In the genomic region with DNA sequence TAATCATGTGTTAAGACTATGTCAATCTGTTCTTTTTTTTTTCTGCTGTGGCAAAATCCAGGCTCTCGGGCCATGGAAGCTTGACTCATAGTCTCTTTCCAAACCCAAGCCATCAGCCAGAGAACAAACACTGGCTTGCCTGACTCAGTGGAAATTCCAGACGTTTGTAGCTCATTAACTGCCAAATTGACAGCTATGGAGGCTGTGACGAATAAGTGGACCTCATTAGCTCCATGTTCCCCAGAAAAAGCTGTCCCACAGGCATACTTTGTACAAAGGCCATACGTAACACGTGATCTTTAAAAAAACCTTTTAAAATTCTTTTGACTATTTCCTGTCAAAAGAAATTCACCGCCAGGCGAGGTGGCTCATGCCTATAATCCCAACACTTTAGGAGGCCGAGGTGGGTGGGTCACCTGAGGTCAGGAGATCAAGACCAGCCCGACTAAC, we compare ENCODE assay signal across 1 cellular context.
A peak's percentile ranks its signal among the peaks of the same experiment; 100 is the strongest.
TF ChIP-seq lines count a peak whose summit lies in the region.

No MANE protein-coding gene starts in this region.

TF ChIP-seq in HepG2, 621 proteins besides CTCF, POLR2A, EP300 and RAD21 (continued from another document):
- TF ChIP-seq, protein P1, sequence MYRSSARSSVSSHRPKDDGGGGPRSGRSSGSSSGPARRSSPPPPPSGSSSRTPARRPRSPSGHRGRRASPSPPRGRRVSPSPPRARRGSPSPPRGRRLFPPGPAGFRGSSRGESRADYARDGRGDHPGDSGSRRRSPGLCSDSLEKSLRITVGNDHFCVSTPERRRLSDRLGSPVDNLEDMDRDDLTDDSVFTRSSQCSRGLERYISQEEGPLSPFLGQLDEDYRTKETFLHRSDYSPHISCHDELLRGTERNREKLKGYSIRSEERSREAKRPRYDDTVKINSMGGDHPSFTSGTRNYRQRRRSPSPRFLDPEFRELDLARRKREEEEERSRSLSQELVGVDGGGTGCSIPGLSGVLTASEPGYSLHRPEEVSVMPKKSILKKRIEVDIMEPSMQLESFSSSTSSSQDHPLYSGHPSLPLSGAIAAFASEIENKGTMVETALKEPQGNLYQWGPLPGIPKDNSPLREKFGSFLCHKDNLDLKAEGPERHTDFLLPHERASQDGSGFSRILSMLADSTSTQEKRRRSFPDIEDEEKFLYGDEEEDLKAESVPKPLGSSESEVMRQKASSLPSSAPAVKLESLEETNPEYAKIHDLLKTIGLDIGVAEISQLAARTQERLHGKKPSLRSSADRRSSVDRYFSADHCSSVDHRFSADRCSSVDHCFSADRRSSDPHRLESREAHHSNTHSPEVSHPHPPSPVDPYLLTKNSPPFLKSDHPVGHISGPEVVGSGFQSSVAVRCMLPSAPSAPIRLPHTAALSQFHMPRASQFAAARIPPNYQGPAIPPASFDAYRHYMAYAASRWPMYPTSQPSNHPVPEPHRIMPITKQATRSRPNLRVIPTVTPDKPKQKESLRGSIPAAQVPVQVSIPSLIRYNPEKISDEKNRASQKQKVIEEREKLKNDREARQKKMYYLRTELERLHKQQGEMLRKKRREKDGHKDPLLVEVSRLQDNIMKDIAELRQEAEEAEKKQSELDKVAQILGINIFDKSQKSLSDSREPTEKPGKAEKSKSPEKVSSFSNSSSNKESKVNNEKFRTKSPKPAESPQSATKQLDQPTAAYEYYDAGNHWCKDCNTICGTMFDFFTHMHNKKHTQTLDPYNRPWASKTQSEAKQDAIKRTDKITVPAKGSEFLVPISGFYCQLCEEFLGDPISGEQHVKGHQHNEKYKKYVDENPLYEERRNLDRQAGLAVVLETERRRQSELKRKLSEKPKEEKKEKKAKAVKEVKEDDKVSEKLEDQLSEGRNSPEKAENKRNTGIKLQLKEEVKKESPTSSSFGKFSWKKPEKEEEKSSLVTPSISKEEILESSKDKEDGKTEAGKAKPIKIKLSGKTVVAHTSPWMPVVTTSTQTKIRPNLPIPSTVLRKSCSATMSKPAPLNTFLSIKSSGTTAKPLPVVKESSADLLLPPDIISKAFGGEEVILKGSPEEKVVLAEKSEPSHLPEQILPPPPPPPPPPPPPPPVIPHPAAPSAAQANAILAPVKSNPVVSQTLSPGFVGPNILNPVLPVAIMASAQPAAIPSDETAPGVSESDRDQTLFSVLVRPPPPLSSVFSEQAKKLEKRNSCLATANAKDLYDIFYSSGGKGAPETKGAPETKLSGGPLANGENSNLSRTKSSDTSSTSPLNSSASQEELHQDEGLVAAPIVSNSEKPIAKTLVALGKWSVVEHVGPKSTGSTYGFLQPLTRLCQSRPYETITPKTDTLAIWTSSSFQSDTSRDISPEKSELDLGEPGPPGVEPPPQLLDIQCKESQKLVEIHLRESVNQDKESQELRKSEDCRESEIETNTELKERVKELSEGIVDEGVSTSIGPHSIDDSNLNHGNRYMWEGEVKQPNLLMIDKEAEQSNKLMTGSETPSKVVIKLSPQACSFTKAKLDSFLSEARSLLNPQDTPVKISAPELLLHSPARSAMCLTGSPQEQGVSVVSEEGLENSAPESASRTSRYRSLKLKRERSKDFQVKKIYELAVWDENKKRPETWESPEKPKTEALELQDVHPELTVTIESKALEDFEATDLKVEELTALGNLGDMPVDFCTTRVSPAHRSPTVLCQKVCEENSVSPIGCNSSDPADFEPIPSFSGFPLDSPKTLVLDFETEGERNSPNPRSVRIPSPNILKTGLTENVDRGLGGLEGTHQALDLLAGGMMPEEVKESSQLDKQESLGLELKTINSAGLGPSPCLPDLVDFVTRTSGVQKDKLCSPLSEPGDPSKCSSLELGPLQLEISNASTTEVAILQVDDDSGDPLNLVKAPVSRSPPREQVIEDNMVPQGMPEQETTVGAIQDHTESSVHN (CRISPR knock-in tag; IDR thresholded peaks at IDR 0.05) = no peak
- TF ChIP-seq BRD4 (CRISPR knock-in tag; IDR thresholded peaks at IDR 0.05) = no peak
- TF ChIP-seq ZMYM2 (CRISPR knock-in tag; IDR thresholded peaks at IDR 0.05) = 0 out of 2 replicates have a peak, but pooled peaks have one; percentile 36
- no peak for TF ChIP-seq NFE2L1 (CRISPR knock-in tag; IDR thresholded peaks at IDR 0.05; ENCODE audit: borderline replicate concordance)
- TF ChIP-seq ZNF121 (CRISPR knock-in tag; IDR thresholded peaks at IDR 0.05) = 0 out of 2 replicates have a peak, but pooled peaks have one; percentile 43
- 0 out of 2 replicates have a peak, but pooled peaks have one; percentile 19 for TF ChIP-seq ISL2 (CRISPR knock-in tag; IDR thresholded peaks at IDR 0.05)
- peak; percentile 65 for TF ChIP-seq BHLHE40 (IDR thresholded peaks at IDR 0.05; ENCODE audit: low read length)
- peak; percentile 57 for TF ChIP-seq NR2F6 (IDR thresholded peaks at IDR 0.05)
- no peak for TF ChIP-seq NR2F6 (CRISPR knock-in tag; IDR thresholded peaks at IDR 0.05)
- no peak for TF ChIP-seq SNAI1 (CRISPR knock-in tag; IDR thresholded peaks at IDR 0.05; ENCODE audit: borderline replicate concordance)
- 0 out of 2 replicates have a peak, but pooled peaks have one; percentile 10 for TF ChIP-seq FOXA3 (CRISPR knock-in tag; IDR thresholded peaks at IDR 0.05)
- TF ChIP-seq RAD51 (IDR thresholded peaks at IDR 0.05; ENCODE audit: borderline replicate concordance) = 0 out of 2 replicates have a peak, but pooled peaks have one; percentile 9
- peak; percentile 79 for TF ChIP-seq FOSL2 (CRISPR knock-in tag; IDR thresholded peaks at IDR 0.05)
- peak; percentile 82 for TF ChIP-seq ZNF644 (CRISPR knock-in tag; IDR thresholded peaks at IDR 0.05; ENCODE audit: low read depth)
- TF ChIP-seq ZBTB34 (CRISPR knock-in tag; IDR thresholded peaks at IDR 0.05) = peak; percentile 65; the same call in 1 of the 2 replicates
- peak; percentile 68; the same call in 1 of the 2 replicates for TF ChIP-seq TBX3 (IDR thresholded peaks at IDR 0.05; ENCODE audit: borderline replicate concordance)
- TF ChIP-seq MIXL1 (CRISPR knock-in tag; IDR thresholded peaks at IDR 0.05) = 0 out of 2 replicates have a peak, but pooled peaks have one; percentile 21
- no peak for TF ChIP-seq ZGPAT (CRISPR knock-in tag; IDR thresholded peaks at IDR 0.05)
- TF ChIP-seq AKNA (CRISPR knock-in tag; IDR thresholded peaks at IDR 0.05; ENCODE audit: borderline replicate concordance) = no peak
